ENCODE assay signal across 9 cellular contexts in the genomic region with DNA sequence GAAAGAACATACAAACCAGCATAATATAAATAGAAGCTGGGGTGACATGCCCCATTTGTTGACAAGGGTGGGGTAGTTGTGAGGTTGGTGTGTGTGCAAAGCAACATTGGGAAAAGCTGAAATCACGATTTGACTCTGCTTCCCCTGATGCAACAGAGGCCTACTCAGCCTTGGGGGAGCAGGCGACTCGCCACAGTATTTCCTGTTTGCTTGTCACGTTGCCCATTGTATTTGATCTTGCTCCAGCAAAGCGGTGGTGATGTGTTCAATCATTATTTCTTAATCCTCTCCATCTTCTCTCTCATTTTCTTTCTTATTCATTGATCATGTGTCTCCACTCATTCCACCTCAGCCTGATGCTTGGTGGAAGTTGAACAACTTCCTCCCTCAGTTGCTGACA.
A peak's percentile ranks its signal among the peaks of the same experiment; 100 is the strongest.
DNase-seq lines count a peak whose midpoint lies in the region; ATAC-seq and TF ChIP-seq lines count a peak whose summit lies in the region.
"Had no signal": no experiment of that assay in that cellular context is flagged by ENCODE, and none has a peak within 500 bp of the region (broad histone marks: within the 10 kb centered on the region; RNA-seq: fewer than 3 reads in every experiment).

No MANE protein-coding gene starts in this region.

- H3K27me3 Mint-ChIP-seq in stimulated activated naive CD8-positive, alpha-beta T cell treated with anti-CD3 and anti-CD28 coated beads, Interleukin-15, Interleukin-2, amounts not matched to agents 100 ng/mL and 50 ng/mL, for 24 hours, result no peaks in the 10 kb centered on the region
- no peaks in the 10 kb centered on the region for H3K27me3 Mint-ChIP-seq in glutamatergic neuron (ENCODE audit: unreplicated experiment)

- no peaks in the 10 kb centered on the region for H3K9me3 Mint-ChIP-seq in stimulated activated naive CD8-positive, alpha-beta T cell treated with anti-CD3 and anti-CD28 coated beads, Interleukin-15, Interleukin-2, amounts not matched to agents 100 ng/mL and 50 ng/mL, for 24 hours
- no peaks in the 10 kb centered on the region for H3K9me3 Mint-ChIP-seq in glutamatergic neuron (ENCODE audit: unreplicated experiment)

- peaks cover 3 to 63% (median 9%) of the 10 kb centered on the region in 3 donors for H3K4me1 ChIP-seq in gastroesophageal sphincter

- TF ChIP-seq CTCF in gastroesophageal sphincter (IDR thresholded peaks at IDR 0.05) (no peak), glutamatergic neuron (IDR thresholded peaks at IDR 0.05; ENCODE audit: partially characterized antibody, unreplicated experiment) (no peak)

- peak; percentile 65 for ATAC-seq in GM18505 (IDR thresholded peaks at IDR 0.05; ENCODE audit: unreplicated experiment)
- ATAC-seq in HG03469 (IDR thresholded peaks at IDR 0.05; ENCODE audit: unreplicated experiment), result peak; percentile 43
- ATAC-seq in gastroesophageal sphincter, result peak; percentile 32
- no peak for ATAC-seq in HG03439 (IDR thresholded peaks at IDR 0.05; ENCODE audit: unreplicated experiment)

- H3K4me3 ChIP-seq in gastroesophageal sphincter, result no peak overlapping the region

- H3K4me3 Mint-ChIP-seq in stimulated activated naive CD8-positive, alpha-beta T cell treated with anti-CD3 and anti-CD28 coated beads, Interleukin-15, Interleukin-2, amounts not matched to agents 100 ng/mL and 50 ng/mL, for 24 hours, result no peak overlapping the region
- H3K4me3 Mint-ChIP-seq in glutamatergic neuron (ENCODE audit: unreplicated experiment), result no peak overlapping the region

- TF ChIP-seq POLR2A in GM18505 (IDR thresholded peaks at IDR 0.05; ENCODE audit: borderline replicate concordance, extremely low read depth, insufficient read depth, insufficient read length), result no peak
- TF ChIP-seq POLR2A in gastroesophageal sphincter (IDR thresholded peaks at IDR 0.05), result no peak

- no peaks in the 10 kb centered on the region for H3K27me3 ChIP-seq in gastroesophageal sphincter

- peak overlapping the region; percentile 33 to 49 (median 44) for H3K27ac ChIP-seq in gastroesophageal sphincter
- H3K27ac ChIP-seq: KMS-11 had no signal

- H3K4me1 Mint-ChIP-seq in stimulated activated naive CD8-positive, alpha-beta T cell treated with anti-CD3 and anti-CD28 coated beads, Interleukin-15, Interleukin-2, amounts not matched to agents 100 ng/mL and 50 ng/mL, for 24 hours (ENCODE audit: low read depth), result peaks cover 16% of the 10 kb centered on the region
- H3K4me1 Mint-ChIP-seq in glutamatergic neuron (ENCODE audit: low read depth, unreplicated experiment), result peaks cover 2% of the 10 kb centered on the region

- H3K9me3 ChIP-seq in gastroesophageal sphincter, result no peaks in the 10 kb centered on the region

- 49 to 55% methylated on average over 2 to 5 of the region's 5 CpGs for WGBS in gastroesophageal sphincter (ENCODE audit: low coverage in 1 of 2), 2 donors

- TF ChIP-seq EP300 in gastroesophageal sphincter (IDR thresholded peaks at IDR 0.05), result no peak

- DNase-seq in activated CD8-positive, alpha-beta memory T cell treated with anti-CD3 and anti-CD28 coated beads for 48 hours (ENCODE audit: low read depth in 2 of 3, low spot score in 2 of 3), result peak in 2 of 3 experiments; percentile 15 to 19
- DNase-seq in NCI-H128 (lab: John Stamatoyannopoulos, UW; ENCODE audit: unreplicated experiment) (no peak), glutamatergic neuron (no peak)

- no peaks in the 10 kb centered on the region for H3K36me3 Mint-ChIP-seq in stimulated activated naive CD8-positive, alpha-beta T cell treated with anti-CD3 and anti-CD28 coated beads, Interleukin-15, Interleukin-2, amounts not matched to agents 100 ng/mL and 50 ng/mL, for 24 hours (ENCODE audit: low read depth)
- H3K36me3 Mint-ChIP-seq in glutamatergic neuron (ENCODE audit: unreplicated experiment), result no peaks in the 10 kb centered on the region

- H3K27ac Mint-ChIP-seq in stimulated activated naive CD8-positive, alpha-beta T cell treated with anti-CD3 and anti-CD28 coated beads, Interleukin-15, Interleukin-2, amounts not matched to agents 100 ng/mL and 50 ng/mL, for 24 hours, result peak overlapping the region; percentile 45
- H3K27ac Mint-ChIP-seq in glutamatergic neuron (ENCODE audit: unreplicated experiment), result no peak overlapping the region

- H3K36me3 ChIP-seq in gastroesophageal sphincter, result no peaks in the 10 kb centered on the region

Comparison
In these comparisons a context has a peak if more than half of its experiments do, and no peak if none do; other contexts are left out.
1. DNase-seq: peak in activated CD8-positive, alpha-beta memory T cell treated with anti-CD3 and anti-CD28 coated beads for 48 hours (2 of 3); none in NCI-H128 (single experiment) and glutamatergic neuron (single experiment).